ENCODE assay signal across 13 cellular contexts in genomic region chr17:73227944-73228343, GRCh38. TPM values are rescaled to one million over a fixed set of nuclear protein-coding genes. Genes with fewer than 3 reads are reported as not detected.
A peak's percentile ranks its signal among the peaks of the same experiment; 100 is the strongest.
DNase-seq lines count a peak whose midpoint lies in the region; ATAC-seq, FAIRE-seq and TF ChIP-seq lines count a peak whose summit lies in the region.
"Had no signal": no experiment of that assay in that cellular context is flagged by ENCODE, and none has a peak within 500 bp of the region (broad histone marks: within the 10 kb centered on the region; RNA-seq: fewer than 3 reads in every experiment).

No MANE protein-coding gene starts in this region.

- intact Hi-C loops in sigmoid colon (cut with DNase I) = no loop called here

- no peaks in the 10 kb centered on the region for H3K9me3 ChIP-seq in A549
- H3K9me3 ChIP-seq in CD8-positive, alpha-beta memory T cell (ENCODE audit: low read length) = no peaks in the 10 kb centered on the region
- H3K9me3 ChIP-seq in SJSA1 (replicated peaks) = no peaks in the 10 kb centered on the region
- H3K9me3 ChIP-seq in sigmoid colon = no peaks in the 10 kb centered on the region

- peaks cover 0 to 28% (median 0%) of the 10 kb centered on the region in 3 donors for H3K36me3 Mint-ChIP-seq in CD8-positive, alpha-beta memory T cell
- no peaks in the 10 kb centered on the region for H3K36me3 Mint-ChIP-seq in glutamatergic neuron (ENCODE audit: unreplicated experiment)

- H3K4me1 ChIP-seq in A549 (peaks cover 52% of the 10 kb centered on the region), SJSA1 (replicated peaks) (peaks cover 67% of the 10 kb centered on the region), sigmoid colon (peaks cover 0 to 50% (median 43%) of the 10 kb centered on the region in 4 donors)
- peaks cover 48% of the 10 kb centered on the region for H3K4me1 ChIP-seq in CD8-positive, alpha-beta memory T cell (ENCODE audit: insufficient read depth, low read length)

- H3K27me3 ChIP-seq in CD8-positive, alpha-beta memory T cell (ENCODE audit: insufficient read depth, low read length, poor library complexity, severe bottlenecking) = no peaks in the 10 kb centered on the region
- H3K27me3 ChIP-seq in SJSA1 (replicated peaks) (no peaks in the 10 kb centered on the region), sigmoid colon (no peaks in the 10 kb centered on the region)

- peak overlapping the region; percentile 26 to 60 (median 47) for H3K4me3 Mint-ChIP-seq in CD8-positive, alpha-beta memory T cell
- peak overlapping the region; percentile 64 for H3K4me3 Mint-ChIP-seq in glutamatergic neuron (ENCODE audit: unreplicated experiment)

- H3K4me1 Mint-ChIP-seq in CD8-positive, alpha-beta memory T cell = peaks cover 66 to 78% (median 67%) of the 10 kb centered on the region in 3 donors
- H3K4me1 Mint-ChIP-seq in glutamatergic neuron (ENCODE audit: low read depth, unreplicated experiment) = peaks cover 31% of the 10 kb centered on the region

- TF ChIP-seq RAD21 in A549 (conservative IDR thresholded peaks at IDR 0.05 in 1 of 2, IDR thresholded peaks at IDR 0.05 in 1 of 2) = no peak

- no peaks in the 10 kb centered on the region for H3K27me3 Mint-ChIP-seq in CD8-positive, alpha-beta memory T cell
- H3K27me3 Mint-ChIP-seq in glutamatergic neuron (ENCODE audit: unreplicated experiment) = peaks cover 6% of the 10 kb centered on the region

- H3K9me3 Mint-ChIP-seq in CD8-positive, alpha-beta memory T cell = no peaks in the 10 kb centered on the region
- peaks cover 10% of the 10 kb centered on the region for H3K9me3 Mint-ChIP-seq in glutamatergic neuron (ENCODE audit: unreplicated experiment)

- no peak overlapping the region for H3K4me3 ChIP-seq in A549
- no peak overlapping the region for H3K4me3 ChIP-seq in CD8-positive, alpha-beta memory T cell (ENCODE audit: low read length)
- no peak overlapping the region for H3K4me3 ChIP-seq in SJSA1
- H3K4me3 ChIP-seq in sigmoid colon = no peak overlapping the region

- TF ChIP-seq CTCF in A549 (IDR thresholded peaks at IDR 0.05) (no peak), glutamatergic neuron (IDR thresholded peaks at IDR 0.05; ENCODE audit: partially characterized antibody, unreplicated experiment) (no peak), sigmoid colon (IDR thresholded peaks at IDR 0.05) (no peak)

- peak overlapping the region in 6 of 8 donors; percentile 5 to 82 (median 56) for H3K27ac Mint-ChIP-seq in CD8-positive, alpha-beta memory T cell
- H3K27ac Mint-ChIP-seq in glutamatergic neuron (ENCODE audit: unreplicated experiment) = peak overlapping the region; percentile 73

- peak overlapping the region; percentile 58 for H3K4me2 ChIP-seq in A549

- H3K36me3 ChIP-seq in CD8-positive, alpha-beta memory T cell (ENCODE audit: insufficient read depth, low read length) = no peaks in the 10 kb centered on the region
- H3K36me3 ChIP-seq in SJSA1 = peaks cover 42% of the 10 kb centered on the region
- no peaks in the 10 kb centered on the region for H3K36me3 ChIP-seq in sigmoid colon

- H3K27ac ChIP-seq in A549 (peak overlapping the region in 1 of 2 experiments; percentile 68; a peak in 4 of 6 replicates), SJSA1 (peak overlapping the region; percentile 8; the same call in 1 of the 2 replicates), sigmoid colon (peak overlapping the region in 1 of 4 donors; percentile 69)
- peak overlapping the region; percentile 1 for H3K27ac ChIP-seq in CD8-positive, alpha-beta memory T cell (ENCODE audit: low read depth, low read length)
- H3K27ac ChIP-seq: RWPE1 had no signal

- DNase-seq in A549 (ENCODE audit: low read depth in 1 of 2, low spot score in 1 of 2) = no peak
- DNase-seq in CD8-positive, alpha-beta memory T cell = no peak
- peak in 1 of 2 experiments; percentile 37 for DNase-seq in SJSA1 (ENCODE audit: low read depth in 1 of 2, low spot score in 2 of 2)
- no peak for DNase-seq in glutamatergic neuron
- no peak for DNase-seq in sigmoid colon

- no peak for TF ChIP-seq POLR2A in A549 (IDR thresholded peaks at IDR 0.05; ENCODE audit: low read length)
- no peak for TF ChIP-seq POLR2A in sigmoid colon (IDR thresholded peaks at IDR 0.05)

- no peak for TF ChIP-seq EP300 in A549 (IDR thresholded peaks at IDR 0.05)
- TF ChIP-seq EP300 in sigmoid colon (IDR thresholded peaks at IDR 0.05) = no peak

- ATAC-seq in A549 (no peak), GM18517 (IDR thresholded peaks at IDR 0.05; ENCODE audit: unreplicated experiment) (no peak), HG03354 (IDR thresholded peaks at IDR 0.05; ENCODE audit: poor library complexity, severe bottlenecking, unreplicated experiment) (no peak), GM18511 (IDR thresholded peaks at IDR 0.05; ENCODE audit: unreplicated experiment) (no peak)

- CTCF ChIA-PET in A549 (lab: Yijun Ruan, JAX) = interaction anchor here (0.6 to 2.5 kb wide), 9 partner anchors 8 to 668 kb away, joined by 4 to 10 read pairs (median 5); no protein-coding TSS in a partner anchor
- CTCF ChIA-PET in CD8-positive, alpha-beta memory T cell (lab: Charles Lee) = interaction anchor here (1.4 to 2.9 kb wide), 2 partner anchors 11 to 37 kb away, joined by 5 to 9 read pairs; no protein-coding TSS in a partner anchor

- POLR2A ChIA-PET in A549 (lab: Yijun Ruan, JAX) = no interaction called here
- POLR2A ChIA-PET in CD8-positive, alpha-beta memory T cell (lab: Charles Lee) = no interaction called here

- whole genome bisulfite sequencing in A549 (ENCODE audit: missing lambda C conversion rate) = 76% methylated on average over 6 of the region's 6 CpGs
- WGBS in sigmoid colon, 2 donors = 75 to 77% methylated on average over 6 of the region's 6 CpGs

- FAIRE-seq in A549 (lab: Jason Lieb, UNC) = no peak
- FAIRE-seq: colon, TTC549 had no signal

TF ChIP-seq in A549, 52 proteins besides CTCF, POLR2A, EP300 and RAD21:
- TF ChIP-seq CBX2 (IDR thresholded peaks at IDR 0.05; ENCODE audit: borderline replicate concordance, low read depth) = no peak
- TF ChIP-seq NR3C1 (IDR thresholded peaks at IDR 0.05) = no peak
- no peak for TF ChIP-seq TP53 (CRISPR knock-in tag; IDR thresholded peaks at IDR 0.05)
- TF ChIP-seq GATA3 (IDR thresholded peaks at IDR 0.05; ENCODE audit: borderline replicate concordance) = no peak
- TF ChIP-seq ATOH8 (CRISPR knock-in tag; IDR thresholded peaks at IDR 0.05; ENCODE audit: low read depth) = no peak
- TF ChIP-seq JUNB (IDR thresholded peaks at IDR 0.05) = no peak
- no peak for TF ChIP-seq RFX5 (IDR thresholded peaks at IDR 0.05)
- TF ChIP-seq ZSCAN20 (CRISPR knock-in tag; IDR thresholded peaks at IDR 0.05) = no peak
- TF ChIP-seq ESRRA (IDR thresholded peaks at IDR 0.05; ENCODE audit: borderline replicate concordance, low read length) = no peak
- no peak for TF ChIP-seq ZNF302 (CRISPR knock-in tag; IDR thresholded peaks at IDR 0.05)

RNA-seq across cellular contexts. Expression of gene CPSF4L, which starts 33.7 kb away (rescaled TPM):
- polyA plus RNA-seq in A549 (2011; rRNA removed) = 0.13 and 0.17 TPM in 2 replicates
- polyA plus RNA-seq in A549 (2012; cell fraction: cytosol; rRNA removed) = not detected in 2 replicates
- polyA plus RNA-seq in A549 (2012; cell fraction: nucleus; rRNA removed) = 0.27 TPM in 1 of 2 replicates, not detected in the other
- not detected in 3 replicates for polyA plus RNA-seq in A549 (2017; fragmentation: RNase III; extraction: RNeasy Plus Mini Kit Qiagen cat#74134 plus additional on column Dnase treatment)
- not detected in 2 replicates for polyA minus RNA-seq in A549 (2011; rRNA and poly(A)+ RNA removed)
- total RNA-seq in CD8-positive, alpha-beta memory T cell = not detected
- not detected for polyA plus RNA-seq in CD8-positive, alpha-beta memory T cell
- total RNA-seq in SJSA1 (2014; rRNA removed; shearing (Covaris generic)) = 0.21 TPM in 1 of 2 replicates, not detected in the other
- total RNA-seq in glutamatergic neuron (ENCODE audit: unreplicated experiment) = 0.44 TPM
- total RNA-seq in sigmoid colon = not detected
- polyA plus RNA-seq in sigmoid colon = not detected
- total RNA-seq: renal cortical epithelial cell, subcutaneous adipose tissue had no signal

RNA-seq across cellular contexts. Expression of gene COG1, which starts 35.1 kb away (rescaled TPM):
- polyA plus RNA-seq in A549 (2011; rRNA removed) = 26.0 and 30.6 TPM in 2 replicates
- polyA plus RNA-seq in A549 (2012; cell fraction: cytosol; rRNA removed) = 21.0 and 22.6 TPM in 2 replicates
- 38.5 and 46.0 TPM in 2 replicates for polyA plus RNA-seq in A549 (2012; cell fraction: nucleus; rRNA removed)
- polyA plus RNA-seq in A549 (2017; fragmentation: RNase III; extraction: RNeasy Plus Mini Kit Qiagen cat#74134 plus additional on column Dnase treatment) = 19.5 to 22.1 TPM (median 21.7 TPM) in 3 replicates
- 49.8 and 51.7 TPM in 2 replicates for polyA minus RNA-seq in A549 (2011; rRNA and poly(A)+ RNA removed)
- 10 to 100 TPM; 24.6 to 26.5 TPM for total RNA-seq in CD8-positive, alpha-beta memory T cell
- polyA plus RNA-seq in CD8-positive, alpha-beta memory T cell = 24.0 TPM
- 20.2 and 29.3 TPM in 2 replicates for total RNA-seq in SJSA1 (2014; rRNA removed; shearing (Covaris generic))
- total RNA-seq in glutamatergic neuron (ENCODE audit: unreplicated experiment) = 43.1 TPM
- total RNA-seq in sigmoid colon = 10 to 100 TPM; 18.5 to 33.5 (median 23.1) TPM
- polyA plus RNA-seq in sigmoid colon = 10 to 100 TPM; 17.5 to 19.2 (median 18.0) TPM
